In genomic region chr1:31815752-31816484, GRCh38 we compare ENCODE assay signal across 1 cellular context.
A peak's percentile ranks its signal among the peaks of the same experiment; 100 is the strongest.
TF ChIP-seq lines count a peak whose summit lies in the region.

Gene SPOCD1, minus strand, starts transcription at chr1:31816022. Its CDS starts 689 bp downstream, at chr1:31815333.

TF ChIP-seq in HepG2, 621 proteins besides CTCF, POLR2A, EP300 and RAD21 (continued from another document and continues in another):
- TF ChIP-seq ZBTB37 (CRISPR knock-in tag; IDR thresholded peaks at IDR 0.05) (no peak), PITX1 (CRISPR knock-in tag; IDR thresholded peaks at IDR 0.05) (peak; percentile 58; the same call in 1 of the 2 replicates), ZNF367 (CRISPR knock-in tag; IDR thresholded peaks at IDR 0.05; ENCODE audit: borderline replicate concordance) (no peak), ZMAT5 (CRISPR knock-in tag; IDR thresholded peaks at IDR 0.05; ENCODE audit: borderline replicate concordance, low read depth) (no peak), ZNF24 (IDR thresholded peaks at IDR 0.05) (no peak), MTA3 (CRISPR knock-in tag; IDR thresholded peaks at IDR 0.05) (no peak), ZNF580 (CRISPR knock-in tag; IDR thresholded peaks at IDR 0.05; ENCODE audit: borderline replicate concordance, low read depth) (peak; percentile 86; the same call in 1 of the 2 replicates), ZNF143 (CRISPR knock-in tag; IDR thresholded peaks at IDR 0.05) (no peak), ZFY (CRISPR knock-in tag; IDR thresholded peaks at IDR 0.05) (no peak), SOX13 (IDR thresholded peaks at IDR 0.05) (no peak), SOX13 (CRISPR knock-in tag; conservative IDR thresholded peaks at IDR 0.05 in 1 of 2, IDR thresholded peaks at IDR 0.05 in 1 of 2) (0 out of 4 replicates have a peak, but pooled peaks of 1 of the 2 experiments have one; percentile 36), ZNF788 (CRISPR knock-in tag; IDR thresholded peaks at IDR 0.05; ENCODE audit: borderline replicate concordance) (peak; percentile 79; the same call in 1 of the 2 replicates), GLI4 (CRISPR knock-in tag; IDR thresholded peaks at IDR 0.05; ENCODE audit: borderline replicate concordance) (no peak), EED (CRISPR knock-in tag; IDR thresholded peaks at IDR 0.05) (0 out of 2 replicates have a peak, but pooled peaks have one; percentile 55), RELA (CRISPR knock-in tag; IDR thresholded peaks at IDR 0.05) (no peak), ZBTB42 (CRISPR knock-in tag; IDR thresholded peaks at IDR 0.05) (no peak), ZSCAN20 (CRISPR knock-in tag; IDR thresholded peaks at IDR 0.05; ENCODE audit: borderline replicate concordance) (no peak), MXD1 (CRISPR knock-in tag; IDR thresholded peaks at IDR 0.05) (no peak), HHEX (CRISPR knock-in tag; IDR thresholded peaks at IDR 0.05) (no peak), NBN (conservative IDR thresholded peaks at IDR 0.05) (no peak), ZNF205 (CRISPR knock-in tag; IDR thresholded peaks at IDR 0.05) (peak; percentile 78), ZFYVE20 (CRISPR knock-in tag; IDR thresholded peaks at IDR 0.05; ENCODE audit: borderline replicate concordance, low read depth) (no peak), RXRA (CRISPR knock-in tag; IDR thresholded peaks at IDR 0.05) (no peak), BRD4 (CRISPR knock-in tag; IDR thresholded peaks at IDR 0.05) (no peak), TAF1 (CRISPR knock-in tag; IDR thresholded peaks at IDR 0.05) (no peak), ZNF335 (CRISPR knock-in tag; IDR thresholded peaks at IDR 0.05) (no peak), SMAD9 (CRISPR knock-in tag; IDR thresholded peaks at IDR 0.05) (no peak), SKIL (CRISPR knock-in tag; IDR thresholded peaks at IDR 0.05; ENCODE audit: borderline replicate concordance) (no peak), ZNF382 (CRISPR knock-in tag; IDR thresholded peaks at IDR 0.05; ENCODE audit: borderline replicate concordance) (no peak), PBX2 (CRISPR knock-in tag; IDR thresholded peaks at IDR 0.05) (no peak), SMC3 (IDR thresholded peaks at IDR 0.05; ENCODE audit: low read length) (peak; percentile 72; the same call in 1 of the 2 replicates), KDM4B (CRISPR knock-in tag; IDR thresholded peaks at IDR 0.05) (0 out of 2 replicates have a peak, but pooled peaks have one; percentile 25), GMEB1 (CRISPR knock-in tag; IDR thresholded peaks at IDR 0.05; ENCODE audit: borderline replicate concordance) (no peak), TBX2 (CRISPR knock-in tag; IDR thresholded peaks at IDR 0.05; ENCODE audit: borderline replicate concordance) (peak; percentile 54; the same call in 1 of the 2 replicates), MTF1 (CRISPR knock-in tag; IDR thresholded peaks at IDR 0.05) (no peak), BRF2 (CRISPR knock-in tag; IDR thresholded peaks at IDR 0.05) (no peak), BRCA1 (CRISPR knock-in tag; IDR thresholded peaks at IDR 0.05) (no peak), ZNF263 (CRISPR knock-in tag; IDR thresholded peaks at IDR 0.05) (peak; percentile 36; the same call in 1 of the 2 replicates), HNRNPUL1 (IDR thresholded peaks at IDR 0.05; ENCODE audit: low read depth, low read length) (no peak), SPEN (CRISPR knock-in tag; IDR thresholded peaks at IDR 0.05; ENCODE audit: low read depth) (no peak), KMT2A (CRISPR knock-in tag; IDR thresholded peaks at IDR 0.05) (no peak), ZFP1 (CRISPR knock-in tag; IDR thresholded peaks at IDR 0.05) (no peak), KLF9 (CRISPR knock-in tag; IDR thresholded peaks at IDR 0.05; ENCODE audit: low read depth) (no peak), HOXD1 (CRISPR knock-in tag; IDR thresholded peaks at IDR 0.05) (no peak), ZNF883 (CRISPR knock-in tag; IDR thresholded peaks at IDR 0.05; ENCODE audit: not compliant biosample characterization) (no peak), KDM1A (CRISPR knock-in tag; IDR thresholded peaks at IDR 0.05) (peak; percentile 98), RARG (CRISPR knock-in tag; IDR thresholded peaks at IDR 0.05; ENCODE audit: low read depth) (no peak), ZMAT3 (CRISPR knock-in tag; conservative IDR thresholded peaks at IDR 0.05) (no peak), AHDC1 (CRISPR knock-in tag; IDR thresholded peaks at IDR 0.05; ENCODE audit: borderline replicate concordance) (no peak), USF2 (IDR thresholded peaks at IDR 0.05; ENCODE audit: low read depth, low read length) (peak; percentile 94), USF2 (CRISPR knock-in tag; IDR thresholded peaks at IDR 0.05; ENCODE audit: borderline replicate concordance) (peak; percentile 98; the same call in 1 of the 2 replicates)
